In genomic region chr1:43308635-43309580, GRCh38 we compare ENCODE assay signal across 22 cellular contexts. TPM values are rescaled to one million over a fixed set of nuclear protein-coding genes. Genes with fewer than 3 reads are reported as not detected.
"Had no signal": no experiment of that assay in that cellular context is flagged by ENCODE, and none has a peak within 500 bp of the region (broad histone marks: within the 10 kb centered on the region; RNA-seq: fewer than 3 reads in every experiment).

No MANE protein-coding gene starts in this region.

- H3K4me3 ChIP-seq: Peyer's patch had no signal

- H3K27me3 ChIP-seq: Peyer's patch had no signal

- H3K9me3 ChIP-seq: Peyer's patch had no signal

- DNase-seq: activated CD4-positive, alpha-beta memory T cell treated with anti-CD3 and anti-CD28 coated beads for 36 hours; activated CD4-positive, alpha-beta T cell treated with anti-CD3 and anti-CD28 coated beads, Interleukin-2, amount 10 ng/mL, durations not matched to agents 7 days and 5 days; activated CD8-positive, alpha-beta memory T cell treated with anti-CD3 and anti-CD28 coated beads for 24 hours; activated gamma-delta T cell treated with Interleukin-2 at 50 U/mL for 16 hours; activated naive CD4-positive, alpha-beta T cell treated with anti-CD3 and anti-CD28 coated beads, Interleukin-2, amount 10 ng/mL, durations not matched to agents 7 days and 5 days; activated naive CD8-positive, alpha-beta T cell treated with anti-CD3 and anti-CD28 coated beads for 36 hours; activated T-cell treated with anti-CD3 and anti-CD28 coated beads for 4 hours; activated T-cell treated with anti-CD3 and anti-CD28 coated beads, Interleukin-2, amount 50 U/mL, for 48 hours; MV-4-11; NCI-H1092 treated with DMSO at 0.1 percent for 48 hours; NCI-H1417 treated with DMSO at 0.1 percent for 48 hours; NCI-H1694; NCI-H2029; NCI-H524; SHP77 treated with DMSO at 0.1 percent for 48 hours had no signal

- ATAC-seq: activated T-helper 17 cell treated with anti-CD3 and anti-CD28 coated beads, Interleukin-2, amount 50 U/mL, for 72 hours had no signal

- H3K9ac ChIP-seq: KMS-11 had no signal

- H3K27ac ChIP-seq: KMS-11, Peyer's patch had no signal

- H3K4me2 ChIP-seq: KMS-11 had no signal

- H3K36me3 ChIP-seq: Peyer's patch had no signal

RNA-seq across cellular contexts. Expression of gene TIE1, which starts 8.1 kb away (rescaled TPM):
- total RNA-seq: activated CD4-positive, alpha-beta memory T cell treated with anti-CD3 and anti-CD28 coated beads for 36 hours; activated CD4-positive, alpha-beta T cell treated with anti-CD3 and anti-CD28 coated beads, Interleukin-2, amount 10 ng/mL, durations not matched to agents 7 days and 5 days; MCF 10A had no signal
- polyA plus RNA-seq: IgD-negative memory B cell had no signal

RNA-seq across cellular contexts. Expression of gene C1orf210, which starts 23.5 kb away (rescaled TPM):
- total RNA-seq: activated CD4-positive, alpha-beta memory T cell treated with anti-CD3 and anti-CD28 coated beads for 36 hours; activated CD4-positive, alpha-beta T cell treated with anti-CD3 and anti-CD28 coated beads, Interleukin-2, amount 10 ng/mL, durations not matched to agents 7 days and 5 days; activated naive CD8-positive, alpha-beta T cell treated with anti-CD3 and anti-CD28 coated beads for 36 hours; activated T-helper 17 cell treated with anti-CD3 and anti-CD28 coated beads, Interleukin-2, amount 50 U/mL, for 72 hours; cardiac septum; SK-MEL-5 had no signal
- polyA plus RNA-seq: IgD-negative memory B cell had no signal

RNA-seq across cellular contexts. Expression of gene MPL, which starts 28.7 kb away (rescaled TPM):
- total RNA-seq: activated CD4-positive, alpha-beta memory T cell treated with anti-CD3 and anti-CD28 coated beads for 36 hours; activated CD4-positive, alpha-beta T cell treated with anti-CD3 and anti-CD28 coated beads, Interleukin-2, amount 10 ng/mL, durations not matched to agents 7 days and 5 days; activated naive CD8-positive, alpha-beta T cell treated with anti-CD3 and anti-CD28 coated beads for 36 hours; activated T-helper 17 cell treated with anti-CD3 and anti-CD28 coated beads, Interleukin-2, amount 50 U/mL, for 72 hours; MCF 10A; Peyer's patch; SK-MEL-5 had no signal
- polyA plus RNA-seq: IgD-negative memory B cell had no signal

RNA-seq across cellular contexts. Expression of gene TMEM125, which starts 39.1 kb away (rescaled TPM):
- total RNA-seq: activated CD4-positive, alpha-beta T cell treated with anti-CD3 and anti-CD28 coated beads, Interleukin-2, amount 10 ng/mL, durations not matched to agents 7 days and 5 days; activated T-helper 17 cell treated with anti-CD3 and anti-CD28 coated beads, Interleukin-2, amount 50 U/mL, for 72 hours; cardiac septum; SK-MEL-5 had no signal
- polyA plus RNA-seq: IgD-negative memory B cell had no signal
